5 cellular contexts compared by ENCODE assay signal in genomic region chr11:100550298-100550697, GRCh38.
"Had no signal": no experiment of that assay in that cellular context is flagged by ENCODE, and none has a peak within 500 bp of the region (broad histone marks: within the 10 kb centered on the region; RNA-seq: fewer than 3 reads in every experiment).

No MANE protein-coding gene starts in this region.

- H3K4me3 ChIP-seq: GM23338, K562 had no signal

- DNase-seq: H9, HCEC 1CT, IMR-90 had no signal

- H3K9me3 Mint-ChIP-seq: GM23338 had no signal

- ATAC-seq: GM23338, K562 had no signal

- H3K27ac Mint-ChIP-seq: GM23338, H9 had no signal

- H3K4me3 Mint-ChIP-seq: GM23338, H9 had no signal
